In genomic region chr7:29398011-29398410, GRCh38 we compare ENCODE assay signal across 23 cellular contexts.
"Had no signal": no experiment of that assay in that cellular context is flagged by ENCODE, and none has a peak within 500 bp of the region (broad histone marks: within the 10 kb centered on the region; RNA-seq: fewer than 3 reads in every experiment).

No MANE protein-coding gene starts in this region.

- ATAC-seq: activated naive CD8-positive, alpha-beta T cell treated with anti-CD3 and anti-CD28 coated beads, Interleukin-2, amount 50 U/mL, for 24 hours; left colon; lower lobe of right lung; natural killer cell; stimulated activated naive B cell treated with anti-CD40 and anti-IgM and Interleukin-4, amounts not matched to agents 10 μg/mL and 1 μg/mL and 100 μg/mL, for 72 hours; upper lobe of right lung had no signal

- H3K4me3 Mint-ChIP-seq: activated naive CD4-positive, alpha-beta T cell treated with anti-CD3 and anti-CD28 coated beads, Interleukin-2, amount 10 ng/mL, durations not matched to agents 7 days and 5 days; activated naive CD8-positive, alpha-beta T cell treated with anti-CD3 and anti-CD28 coated beads, Interleukin-2, amount 50 U/mL, for 24 hours; brain; natural killer cell; stimulated activated naive B cell treated with anti-CD40 and anti-IgM and Interleukin-4, amounts not matched to agents 10 μg/mL and 1 μg/mL and 100 μg/mL, for 72 hours had no signal

- DNase-seq: activated CD4-positive, alpha-beta T cell treated with anti-CD3 and anti-CD28 coated beads for 1 hour; activated CD8-positive, alpha-beta memory T cell treated with anti-CD3 and anti-CD28 coated beads for 24 hours; activated CD8-positive, alpha-beta memory T cell treated with anti-CD3 and anti-CD28 coated beads, Interleukin-2, amount 50 U/mL, for 48 hours; activated effector memory CD4-positive, alpha-beta T cell treated with Interleukin-2 at 50 U/mL for 16 hours; activated naive CD4-positive, alpha-beta T cell treated with anti-CD3 and anti-CD28 coated beads, Interleukin-2, amount 10 ng/mL, durations not matched to agents 7 days and 5 days; activated naive CD8-positive, alpha-beta T cell treated with anti-CD3 and anti-CD28 coated beads, Interleukin-2, amount 50 U/mL, for 24 hours; activated T-cell treated with anti-CD3 and anti-CD28 coated beads, Interleukin-2, amount 50 U/mL, for 48 hours; anterior cingulate cortex; central memory CD4-positive, alpha-beta T cell; cortex of kidney; erythroblast; foreskin melanocyte; glutamatergic neuron; hippocampal formation; left colon; lower lobe of right lung; natural killer cell; sigmoid colon; stimulated activated CD4-positive, alpha-beta T cell treated with anti-CD3 and anti-CD28 coated beads, Interleukin-4, amount 100 ng/mL, for 24 hours; stimulated activated naive B cell treated with anti-CD40 and anti-IgM and Interleukin-4, amounts not matched to agents 10 μg/mL and 1 μg/mL and 100 μg/mL, for 72 hours; upper lobe of right lung; WERI-Rb-1 had no signal

- H3K9me3 ChIP-seq: lower lobe of right lung, sigmoid colon, upper lobe of right lung had no signal

- H3K27me3 ChIP-seq: sigmoid colon, upper lobe of right lung had no signal

- H3K27ac Mint-ChIP-seq: activated naive CD4-positive, alpha-beta T cell treated with anti-CD3 and anti-CD28 coated beads, Interleukin-2, amount 10 ng/mL, durations not matched to agents 7 days and 5 days; activated naive CD8-positive, alpha-beta T cell treated with anti-CD3 and anti-CD28 coated beads, Interleukin-2, amount 50 U/mL, for 24 hours; brain; natural killer cell; stimulated activated naive B cell treated with anti-CD40 and anti-IgM and Interleukin-4, amounts not matched to agents 10 μg/mL and 1 μg/mL and 100 μg/mL, for 72 hours had no signal

- H3K27ac ChIP-seq: lower lobe of right lung, upper lobe of right lung, WERI-Rb-1 had no signal

- H3K4me3 ChIP-seq: lower lobe of right lung, sigmoid colon, upper lobe of right lung had no signal

- H3K4me1 Mint-ChIP-seq: activated naive CD4-positive, alpha-beta T cell treated with anti-CD3 and anti-CD28 coated beads, Interleukin-2, amount 10 ng/mL, durations not matched to agents 7 days and 5 days; activated naive CD8-positive, alpha-beta T cell treated with anti-CD3 and anti-CD28 coated beads, Interleukin-2, amount 50 U/mL, for 24 hours; natural killer cell; stimulated activated naive B cell treated with anti-CD40 and anti-IgM and Interleukin-4, amounts not matched to agents 10 μg/mL and 1 μg/mL and 100 μg/mL, for 72 hours had no signal

- H3K36me3 Mint-ChIP-seq: activated naive CD4-positive, alpha-beta T cell treated with anti-CD3 and anti-CD28 coated beads, Interleukin-2, amount 10 ng/mL, durations not matched to agents 7 days and 5 days; natural killer cell; stimulated activated naive B cell treated with anti-CD40 and anti-IgM and Interleukin-4, amounts not matched to agents 10 μg/mL and 1 μg/mL and 100 μg/mL, for 72 hours had no signal

- H3K36me3 ChIP-seq: sigmoid colon, upper lobe of right lung, WERI-Rb-1 had no signal

- H3K9me3 Mint-ChIP-seq: activated naive CD4-positive, alpha-beta T cell treated with anti-CD3 and anti-CD28 coated beads, Interleukin-2, amount 10 ng/mL, durations not matched to agents 7 days and 5 days; activated naive CD8-positive, alpha-beta T cell treated with anti-CD3 and anti-CD28 coated beads, Interleukin-2, amount 50 U/mL, for 24 hours; natural killer cell; stimulated activated naive B cell treated with anti-CD40 and anti-IgM and Interleukin-4, amounts not matched to agents 10 μg/mL and 1 μg/mL and 100 μg/mL, for 72 hours had no signal

- H3K4me1 ChIP-seq: lower lobe of right lung, sigmoid colon, upper lobe of right lung had no signal
